Comparison of ENCODE assay signal across 28 cellular contexts in the genomic region with DNA sequence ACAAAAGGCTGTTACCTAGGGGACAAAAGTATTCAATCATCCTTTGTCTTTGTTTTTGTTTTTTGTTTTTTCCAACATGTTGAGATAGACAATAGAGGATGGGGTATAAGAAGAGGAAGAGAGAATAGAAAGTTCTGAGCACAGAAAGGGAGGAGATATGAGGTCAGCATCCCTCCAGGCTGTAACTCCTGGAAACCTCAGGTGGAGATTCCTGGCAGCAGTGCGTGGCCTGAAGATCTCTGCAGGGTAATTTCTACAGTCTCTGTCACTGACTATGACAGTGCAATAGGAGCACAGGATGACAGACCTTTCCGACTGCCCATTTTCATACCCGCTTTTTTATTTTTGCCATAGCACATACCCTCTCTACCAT.
"Had no signal": no experiment of that assay in that cellular context is flagged by ENCODE, and none has a peak within 500 bp of the region (broad histone marks: within the 10 kb centered on the region; RNA-seq: fewer than 3 reads in every experiment).

No MANE protein-coding gene starts in this region.

- H3K36me3 Mint-ChIP-seq: activated naive CD8-positive, alpha-beta T cell; naive thymus-derived CD8-positive, alpha-beta T cell; stimulated activated naive B cell treated with anti-CD40 and anti-IgM and Interleukin-4, amounts not matched to agents 10 μg/mL and 1 μg/mL and 100 μg/mL, for 72 hours had no signal

- ATAC-seq: activated CD4-positive, alpha-beta T cell treated with anti-CD3 and anti-CD28 coated beads for 36 hours; activated T-cell treated with anti-CD3 and anti-CD28 coated beads, Interleukin-2, amount 50 U/mL, for 4 hours; gastroesophageal sphincter; lower lobe of right lung; naive thymus-derived CD8-positive, alpha-beta T cell; stimulated activated naive B cell treated with anti-CD40 and anti-IgM and Interleukin-4, amounts not matched to agents 10 μg/mL and 1 μg/mL and 100 μg/mL, for 72 hours had no signal

- H3K4me3 ChIP-seq: adrenal gland, ascending aorta, esophagus muscularis mucosa, gastroesophageal sphincter, lower lobe of right lung, sigmoid colon, transverse colon, vagina had no signal

- FAIRE-seq: islet of Langerhans had no signal

- H3K27me3 ChIP-seq: adrenal gland, ascending aorta, brain microvascular endothelial cell, esophagus muscularis mucosa, gastroesophageal sphincter, sigmoid colon, transverse colon, vagina had no signal

- H3K4me1 Mint-ChIP-seq: activated B cell treated with CpG ODN at 0.5 μM for 24 hours; activated CD4-positive, alpha-beta T cell treated with anti-CD3 and anti-CD28 coated beads for 36 hours; stimulated activated naive B cell treated with anti-CD40 and anti-IgM and Interleukin-4, amounts not matched to agents 10 μg/mL and 1 μg/mL and 100 μg/mL, for 72 hours had no signal

- H3K9me3 ChIP-seq: adrenal gland, ascending aorta, esophagus muscularis mucosa, gastroesophageal sphincter, lower lobe of right lung, sigmoid colon, transverse colon, vagina had no signal

- H3K4me3 Mint-ChIP-seq: activated B cell treated with CpG ODN at 0.5 μM for 24 hours; activated CD4-positive, alpha-beta T cell treated with anti-CD3 and anti-CD28 coated beads for 36 hours; activated naive CD8-positive, alpha-beta T cell; activated T-cell treated with anti-CD3 and anti-CD28 coated beads, Interleukin-2, amount 50 U/mL, for 4 hours; naive thymus-derived CD8-positive, alpha-beta T cell; stimulated activated naive B cell treated with anti-CD40 and anti-IgM and Interleukin-4, amounts not matched to agents 10 μg/mL and 1 μg/mL and 100 μg/mL, for 72 hours had no signal

- H3K4me1 ChIP-seq: adrenal gland, ascending aorta, gastroesophageal sphincter had no signal

- H3K27ac ChIP-seq: adrenal gland, ascending aorta, brain microvascular endothelial cell, esophagus muscularis mucosa, gastroesophageal sphincter, lower lobe of right lung, sigmoid colon, transverse colon, vagina had no signal

- H3K9me3 Mint-ChIP-seq: activated B cell treated with CpG ODN at 0.5 μM for 24 hours; activated T-cell treated with anti-CD3 and anti-CD28 coated beads, Interleukin-2, amount 50 U/mL, for 4 hours; activated T-helper 2 cell treated with anti-CD3 and anti-CD28 coated beads, Interferon-gamma antibody, Interleukin-2, Interleukin-4, amounts not matched to agents 10 μg/mL and 5 μg/mL and 100 μg/mL, durations not matched to agents 14 hours and 24 hours and 36 hours; naive thymus-derived CD8-positive, alpha-beta T cell; stimulated activated naive B cell treated with anti-CD40 and anti-IgM and Interleukin-4, amounts not matched to agents 10 μg/mL and 1 μg/mL and 100 μg/mL, for 72 hours had no signal

- DNase-seq: activated B cell treated with CpG ODN at 0.5 μM for 24 hours; activated CD4-positive, alpha-beta T cell treated with anti-CD3 and anti-CD28 coated beads for 36 hours; activated CD4-positive, alpha-beta T cell treated with anti-CD3 and anti-CD28 coated beads, Interleukin-2, amount 50 U/mL, for 48 hours; activated CD8-positive, alpha-beta memory T cell treated with anti-CD3 and anti-CD28 coated beads, Interleukin-2, amount 50 U/mL, for 48 hours; activated naive CD4-positive, alpha-beta T cell; activated T-cell treated with anti-CD3 and anti-CD28 coated beads, Interleukin-2, amount 50 U/mL, for 4 hours; adrenal gland; brain microvascular endothelial cell; central memory CD4-positive, alpha-beta T cell; dermis blood vessel endothelial cell; effector CD8-positive, alpha-beta T cell; head of caudate nucleus; hypothalamus; lower lobe of right lung; naive thymus-derived CD8-positive, alpha-beta T cell; sigmoid colon; stimulated activated CD4-positive, alpha-beta T cell treated with anti-CD3 and anti-CD28 coated beads, Interleukin-2, amount 100 ng/mL, for 48 hours; stimulated activated CD8-positive, alpha-beta memory T cell treated with anti-CD3 and anti-CD28 coated beads, Interleukin-4, amount 100 ng/mL, for 48 hours; stimulated activated naive B cell treated with anti-CD40 and anti-IgM and Interleukin-4, amounts not matched to agents 10 μg/mL and 1 μg/mL and 100 μg/mL, for 72 hours; T1000; transverse colon had no signal

- H3K36me3 ChIP-seq: adrenal gland, ascending aorta, brain microvascular endothelial cell, esophagus muscularis mucosa, gastroesophageal sphincter, lower lobe of right lung, sigmoid colon, transverse colon, vagina had no signal

- H3K27ac Mint-ChIP-seq: activated B cell treated with CpG ODN at 0.5 μM for 24 hours; activated CD4-positive, alpha-beta T cell treated with anti-CD3 and anti-CD28 coated beads for 36 hours; activated naive CD8-positive, alpha-beta T cell; activated T-helper 2 cell treated with anti-CD3 and anti-CD28 coated beads, Interferon-gamma antibody, Interleukin-2, Interleukin-4, amounts not matched to agents 10 μg/mL and 5 μg/mL and 100 μg/mL, durations not matched to agents 14 hours and 24 hours and 36 hours; naive thymus-derived CD8-positive, alpha-beta T cell; stimulated activated naive B cell treated with anti-CD40 and anti-IgM and Interleukin-4, amounts not matched to agents 10 μg/mL and 1 μg/mL and 100 μg/mL, for 72 hours had no signal
